ENCODE assay signal across 1 cellular context in the genomic region with DNA sequence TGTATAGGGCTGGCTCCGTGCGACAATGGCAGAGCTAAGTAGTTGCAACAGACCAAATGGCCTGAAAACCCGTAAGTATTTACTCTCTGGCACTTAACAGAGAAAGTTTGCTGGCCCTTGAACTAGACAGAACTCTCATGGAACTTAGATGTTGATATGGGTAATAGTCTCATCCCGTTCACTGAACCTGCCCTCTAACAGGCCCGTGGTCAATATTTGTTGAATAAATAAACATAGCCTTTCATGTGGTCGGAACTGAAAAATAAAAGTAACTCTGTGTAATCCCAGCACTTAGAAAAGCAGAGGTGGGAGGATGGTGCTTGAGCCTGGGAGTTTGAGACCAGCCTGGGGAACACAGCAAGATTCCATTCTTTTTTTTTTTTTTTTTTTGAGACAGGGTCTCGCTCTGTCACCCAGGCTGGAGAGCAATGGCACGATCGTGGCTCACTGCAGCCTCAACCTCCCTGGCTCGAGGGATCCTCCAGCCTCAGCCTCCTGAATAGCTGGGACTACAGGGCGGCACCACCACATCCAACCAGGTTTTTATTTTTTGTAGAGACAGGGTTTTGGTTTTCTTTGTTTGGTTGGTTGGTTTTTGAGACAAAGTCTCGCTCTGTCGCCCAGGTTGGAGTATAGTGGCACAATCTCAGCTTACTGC.
TF ChIP-seq lines count a peak whose summit lies in the region.

No MANE protein-coding gene starts in this region.

TF ChIP-seq in HepG2, 621 proteins besides CTCF, POLR2A, EP300 and RAD21 (continued from another document and continues in another):
- TF ChIP-seq, protein P1, sequence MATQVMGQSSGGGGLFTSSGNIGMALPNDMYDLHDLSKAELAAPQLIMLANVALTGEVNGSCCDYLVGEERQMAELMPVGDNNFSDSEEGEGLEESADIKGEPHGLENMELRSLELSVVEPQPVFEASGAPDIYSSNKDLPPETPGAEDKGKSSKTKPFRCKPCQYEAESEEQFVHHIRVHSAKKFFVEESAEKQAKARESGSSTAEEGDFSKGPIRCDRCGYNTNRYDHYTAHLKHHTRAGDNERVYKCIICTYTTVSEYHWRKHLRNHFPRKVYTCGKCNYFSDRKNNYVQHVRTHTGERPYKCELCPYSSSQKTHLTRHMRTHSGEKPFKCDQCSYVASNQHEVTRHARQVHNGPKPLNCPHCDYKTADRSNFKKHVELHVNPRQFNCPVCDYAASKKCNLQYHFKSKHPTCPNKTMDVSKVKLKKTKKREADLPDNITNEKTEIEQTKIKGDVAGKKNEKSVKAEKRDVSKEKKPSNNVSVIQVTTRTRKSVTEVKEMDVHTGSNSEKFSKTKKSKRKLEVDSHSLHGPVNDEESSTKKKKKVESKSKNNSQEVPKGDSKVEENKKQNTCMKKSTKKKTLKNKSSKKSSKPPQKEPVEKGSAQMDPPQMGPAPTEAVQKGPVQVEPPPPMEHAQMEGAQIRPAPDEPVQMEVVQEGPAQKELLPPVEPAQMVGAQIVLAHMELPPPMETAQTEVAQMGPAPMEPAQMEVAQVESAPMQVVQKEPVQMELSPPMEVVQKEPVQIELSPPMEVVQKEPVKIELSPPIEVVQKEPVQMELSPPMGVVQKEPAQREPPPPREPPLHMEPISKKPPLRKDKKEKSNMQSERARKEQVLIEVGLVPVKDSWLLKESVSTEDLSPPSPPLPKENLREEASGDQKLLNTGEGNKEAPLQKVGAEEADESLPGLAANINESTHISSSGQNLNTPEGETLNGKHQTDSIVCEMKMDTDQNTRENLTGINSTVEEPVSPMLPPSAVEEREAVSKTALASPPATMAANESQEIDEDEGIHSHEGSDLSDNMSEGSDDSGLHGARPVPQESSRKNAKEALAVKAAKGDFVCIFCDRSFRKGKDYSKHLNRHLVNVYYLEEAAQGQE (IDR thresholded peaks at IDR 0.05; ENCODE audit: borderline replicate concordance in 1 of 2, low read depth in 1 of 2, low read length in 2 of 2): peak in 1 of 2 experiments; percentile 66; a peak in 1 of 4 replicates
- TF ChIP-seq, protein P2, sequence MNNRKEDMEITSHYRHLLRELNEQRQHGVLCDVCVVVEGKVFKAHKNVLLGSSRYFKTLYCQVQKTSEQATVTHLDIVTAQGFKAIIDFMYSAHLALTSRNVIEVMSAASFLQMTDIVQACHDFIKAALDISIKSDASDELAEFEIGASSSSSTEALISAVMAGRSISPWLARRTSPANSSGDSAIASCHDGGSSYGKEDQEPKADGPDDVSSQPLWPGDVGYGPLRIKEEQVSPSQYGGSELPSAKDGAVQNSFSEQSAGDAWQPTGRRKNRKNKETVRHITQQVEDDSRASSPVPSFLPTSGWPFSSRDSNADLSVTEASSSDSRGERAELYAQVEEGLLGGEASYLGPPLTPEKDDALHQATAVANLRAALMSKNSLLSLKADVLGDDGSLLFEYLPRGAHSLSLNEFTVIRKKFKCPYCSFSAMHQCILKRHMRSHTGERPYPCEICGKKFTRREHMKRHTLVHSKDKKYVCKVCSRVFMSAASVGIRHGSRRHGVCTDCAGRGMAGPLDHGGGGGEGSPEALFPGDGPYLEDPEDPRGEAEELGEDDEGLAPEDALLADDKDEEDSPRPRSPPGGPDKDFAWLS (CRISPR knock-in tag; IDR thresholded peaks at IDR 0.05; ENCODE audit: borderline replicate concordance): no peak
- TF ChIP-seq ZNF230 (CRISPR knock-in tag; IDR thresholded peaks at IDR 0.05) (no peak), ZNF264 (CRISPR knock-in tag; IDR thresholded peaks at IDR 0.05) (peak; percentile 76), ZNF569 (CRISPR knock-in tag; IDR thresholded peaks at IDR 0.05; ENCODE audit: borderline replicate concordance) (no peak), SNAI1 (CRISPR knock-in tag; IDR thresholded peaks at IDR 0.05; ENCODE audit: borderline replicate concordance) (0 out of 2 replicates have a peak, but pooled peaks have one; percentile 59), RBM39 (IDR thresholded peaks at IDR 0.05; ENCODE audit: low read depth, low read length, poor library complexity, severe bottlenecking) (no peak), BORCS8-MEF2B (CRISPR knock-in tag; IDR thresholded peaks at IDR 0.05) (no peak), MZF1 (CRISPR knock-in tag; IDR thresholded peaks at IDR 0.05; ENCODE audit: borderline replicate concordance) (no peak), SATB2 (CRISPR knock-in tag; IDR thresholded peaks at IDR 0.05) (no peak), TBX2 (CRISPR knock-in tag; IDR thresholded peaks at IDR 0.05; ENCODE audit: borderline replicate concordance) (peak; percentile 97), DR1 (CRISPR knock-in tag; IDR thresholded peaks at IDR 0.05) (no peak), SNAPC2 (CRISPR knock-in tag; IDR thresholded peaks at IDR 0.05) (no peak), SMAD3 (CRISPR knock-in tag; IDR thresholded peaks at IDR 0.05) (peak; percentile 90), ZNF572 (CRISPR knock-in tag; IDR thresholded peaks at IDR 0.05) (no peak), CBFB (CRISPR knock-in tag; IDR thresholded peaks at IDR 0.05) (peak; percentile 100), SAFB2 (CRISPR knock-in tag; IDR thresholded peaks at IDR 0.05; ENCODE audit: borderline replicate concordance, low read depth) (no peak; the same call in 1 of the 2 replicates), ZSCAN30 (CRISPR knock-in tag; IDR thresholded peaks at IDR 0.05) (no peak), FOXJ3 (CRISPR knock-in tag; IDR thresholded peaks at IDR 0.05; ENCODE audit: borderline replicate concordance) (peak; percentile 96), SOX5 (CRISPR knock-in tag; IDR thresholded peaks at IDR 0.05; ENCODE audit: borderline replicate concordance) (peak; percentile 94; the same call in 1 of the 2 replicates), ZNF460 (CRISPR knock-in tag; IDR thresholded peaks at IDR 0.05; ENCODE audit: borderline replicate concordance) (no peak; the same call in 1 of the 2 replicates), NONO (IDR thresholded peaks at IDR 0.05) (no peak), NONO (CRISPR knock-in tag; conservative IDR thresholded peaks at IDR 0.05) (peak; percentile 63; the same call in 1 of the 2 replicates), HOXA3 (CRISPR knock-in tag; IDR thresholded peaks at IDR 0.05) (peak; percentile 51; the same call in 1 of the 2 replicates), ZSCAN29 (CRISPR knock-in tag; conservative IDR thresholded peaks at IDR 0.05) (no peak), ZBTB20 (CRISPR knock-in tag; IDR thresholded peaks at IDR 0.05; ENCODE audit: borderline replicate concordance, low read depth) (peak; percentile 68; the same call in 1 of the 2 replicates), MTA1 (CRISPR knock-in tag; IDR thresholded peaks at IDR 0.05; ENCODE audit: borderline replicate concordance) (no peak; the same call in 1 of the 2 replicates), SP2 (CRISPR knock-in tag; IDR thresholded peaks at IDR 0.05) (no peak), PAWR (CRISPR knock-in tag; IDR thresholded peaks at IDR 0.05; ENCODE audit: borderline replicate concordance) (no peak)
- TF ChIP-seq, protein P3, sequence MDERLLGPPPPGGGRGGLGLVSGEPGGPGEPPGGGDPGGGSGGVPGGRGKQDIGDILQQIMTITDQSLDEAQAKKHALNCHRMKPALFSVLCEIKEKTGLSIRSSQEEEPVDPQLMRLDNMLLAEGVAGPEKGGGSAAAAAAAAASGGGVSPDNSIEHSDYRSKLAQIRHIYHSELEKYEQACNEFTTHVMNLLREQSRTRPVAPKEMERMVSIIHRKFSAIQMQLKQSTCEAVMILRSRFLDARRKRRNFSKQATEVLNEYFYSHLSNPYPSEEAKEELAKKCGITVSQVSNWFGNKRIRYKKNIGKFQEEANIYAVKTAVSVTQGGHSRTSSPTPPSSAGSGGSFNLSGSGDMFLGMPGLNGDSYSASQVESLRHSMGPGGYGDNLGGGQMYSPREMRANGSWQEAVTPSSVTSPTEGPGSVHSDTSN (CRISPR knock-in tag; IDR thresholded peaks at IDR 0.05): peak; percentile 22; the same call in 1 of the 2 replicates
- TF ChIP-seq, protein P4, sequence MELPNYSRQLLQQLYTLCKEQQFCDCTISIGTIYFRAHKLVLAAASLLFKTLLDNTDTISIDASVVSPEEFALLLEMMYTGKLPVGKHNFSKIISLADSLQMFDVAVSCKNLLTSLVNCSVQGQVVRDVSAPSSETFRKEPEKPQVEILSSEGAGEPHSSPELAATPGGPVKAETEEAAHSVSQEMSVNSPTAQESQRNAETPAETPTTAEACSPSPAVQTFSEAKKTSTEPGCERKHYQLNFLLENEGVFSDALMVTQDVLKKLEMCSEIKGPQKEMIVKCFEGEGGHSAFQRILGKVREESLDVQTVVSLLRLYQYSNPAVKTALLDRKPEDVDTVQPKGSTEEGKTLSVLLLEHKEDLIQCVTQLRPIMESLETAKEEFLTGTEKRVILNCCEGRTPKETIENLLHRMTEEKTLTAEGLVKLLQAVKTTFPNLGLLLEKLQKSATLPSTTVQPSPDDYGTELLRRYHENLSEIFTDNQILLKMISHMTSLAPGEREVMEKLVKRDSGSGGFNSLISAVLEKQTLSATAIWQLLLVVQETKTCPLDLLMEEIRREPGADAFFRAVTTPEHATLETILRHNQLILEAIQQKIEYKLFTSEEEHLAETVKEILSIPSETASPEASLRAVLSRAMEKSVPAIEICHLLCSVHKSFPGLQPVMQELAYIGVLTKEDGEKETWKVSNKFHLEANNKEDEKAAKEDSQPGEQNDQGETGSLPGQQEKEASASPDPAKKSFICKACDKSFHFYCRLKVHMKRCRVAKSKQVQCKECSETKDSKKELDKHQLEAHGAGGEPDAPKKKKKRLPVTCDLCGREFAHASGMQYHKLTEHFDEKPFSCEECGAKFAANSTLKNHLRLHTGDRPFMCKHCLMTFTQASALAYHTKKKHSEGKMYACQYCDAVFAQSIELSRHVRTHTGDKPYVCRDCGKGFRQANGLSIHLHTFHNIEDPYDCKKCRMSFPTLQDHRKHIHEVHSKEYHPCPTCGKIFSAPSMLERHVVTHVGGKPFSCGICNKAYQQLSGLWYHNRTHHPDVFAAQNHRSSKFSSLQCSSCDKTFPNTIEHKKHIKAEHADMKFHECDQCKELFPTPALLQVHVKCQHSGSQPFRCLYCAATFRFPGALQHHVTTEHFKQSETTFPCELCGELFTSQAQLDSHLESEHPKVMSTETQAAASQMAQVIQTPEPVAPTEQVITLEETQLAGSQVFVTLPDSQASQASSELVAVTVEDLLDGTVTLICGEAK (IDR thresholded peaks at IDR 0.05): no peak
- TF ChIP-seq, protein P4 (CRISPR knock-in tag; IDR thresholded peaks at IDR 0.05): no peak
- TF ChIP-seq, protein P5, sequence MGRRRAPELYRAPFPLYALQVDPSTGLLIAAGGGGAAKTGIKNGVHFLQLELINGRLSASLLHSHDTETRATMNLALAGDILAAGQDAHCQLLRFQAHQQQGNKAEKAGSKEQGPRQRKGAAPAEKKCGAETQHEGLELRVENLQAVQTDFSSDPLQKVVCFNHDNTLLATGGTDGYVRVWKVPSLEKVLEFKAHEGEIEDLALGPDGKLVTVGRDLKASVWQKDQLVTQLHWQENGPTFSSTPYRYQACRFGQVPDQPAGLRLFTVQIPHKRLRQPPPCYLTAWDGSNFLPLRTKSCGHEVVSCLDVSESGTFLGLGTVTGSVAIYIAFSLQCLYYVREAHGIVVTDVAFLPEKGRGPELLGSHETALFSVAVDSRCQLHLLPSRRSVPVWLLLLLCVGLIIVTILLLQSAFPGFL (CRISPR knock-in tag; IDR thresholded peaks at IDR 0.05): no peak
- TF ChIP-seq, protein P6, sequence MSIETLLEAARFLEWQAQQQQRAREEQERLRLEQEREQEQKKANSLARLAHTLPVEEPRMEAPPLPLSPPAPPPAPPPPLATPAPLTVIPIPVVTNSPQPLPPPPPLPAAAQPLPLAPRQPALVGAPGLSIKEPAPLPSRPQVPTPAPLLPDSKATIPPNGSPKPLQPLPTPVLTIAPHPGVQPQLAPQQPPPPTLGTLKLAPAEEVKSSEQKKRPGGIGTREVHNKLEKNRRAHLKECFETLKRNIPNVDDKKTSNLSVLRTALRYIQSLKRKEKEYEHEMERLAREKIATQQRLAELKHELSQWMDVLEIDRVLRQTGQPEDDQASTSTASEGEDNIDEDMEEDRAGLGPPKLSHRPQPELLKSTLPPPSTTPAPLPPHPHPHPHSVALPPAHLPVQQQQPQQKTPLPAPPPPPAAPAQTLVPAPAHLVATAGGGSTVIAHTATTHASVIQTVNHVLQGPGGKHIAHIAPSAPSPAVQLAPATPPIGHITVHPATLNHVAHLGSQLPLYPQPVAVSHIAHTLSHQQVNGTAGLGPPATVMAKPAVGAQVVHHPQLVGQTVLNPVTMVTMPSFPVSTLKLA (IDR thresholded peaks at IDR 0.05): peak; percentile 38; the same call in 1 of the 2 replicates
- TF ChIP-seq, protein P7, sequence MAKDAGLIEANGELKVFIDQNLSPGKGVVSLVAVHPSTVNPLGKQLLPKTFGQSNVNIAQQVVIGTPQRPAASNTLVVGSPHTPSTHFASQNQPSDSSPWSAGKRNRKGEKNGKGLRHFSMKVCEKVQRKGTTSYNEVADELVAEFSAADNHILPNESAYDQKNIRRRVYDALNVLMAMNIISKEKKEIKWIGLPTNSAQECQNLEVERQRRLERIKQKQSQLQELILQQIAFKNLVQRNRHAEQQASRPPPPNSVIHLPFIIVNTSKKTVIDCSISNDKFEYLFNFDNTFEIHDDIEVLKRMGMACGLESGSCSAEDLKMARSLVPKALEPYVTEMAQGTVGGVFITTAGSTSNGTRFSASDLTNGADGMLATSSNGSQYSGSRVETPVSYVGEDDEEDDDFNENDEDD (CRISPR knock-in tag; IDR thresholded peaks at IDR 0.05; ENCODE audit: borderline replicate concordance): no peak; the same call in 1 of the 2 replicates
